ENCODE assay signal across 21 cellular contexts in the genomic region with DNA sequence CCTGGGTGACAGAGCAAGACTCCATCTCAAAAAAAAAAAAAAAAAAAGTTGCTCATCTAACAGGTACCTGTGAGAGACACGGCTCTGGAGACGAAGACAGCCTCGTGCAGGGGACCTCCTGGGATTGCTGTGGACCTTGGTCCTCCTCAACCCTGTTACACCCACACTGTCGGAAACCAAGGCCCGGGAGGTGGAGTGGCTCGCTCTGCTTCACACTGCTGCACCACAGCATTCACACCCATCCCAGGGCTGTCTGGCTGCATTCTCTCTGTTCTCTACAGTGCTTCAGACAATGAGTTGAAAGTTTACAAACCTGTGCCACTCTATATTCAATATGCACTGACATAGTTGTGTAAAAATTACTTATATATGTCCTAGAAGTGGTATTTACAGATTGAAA.
"Had no signal": no experiment of that assay in that cellular context is flagged by ENCODE, and none has a peak within 500 bp of the region (broad histone marks: within the 10 kb centered on the region; RNA-seq: fewer than 3 reads in every experiment).

No MANE protein-coding gene starts in this region.

- FAIRE-seq: HTR-8/SVneo had no signal

- ATAC-seq: Right ventricle myocardium inferior, SK-N-SH treated with all-trans-retinoic acid at 6 μM for 48 hours had no signal

- H3K36me3 ChIP-seq: Peyer's patch, SJCRH30 had no signal

- H3K9me3 ChIP-seq: Peyer's patch, SJCRH30 had no signal

- DNase-seq: Karpas-422, KG1, MM.1S, NCI-H1092 treated with DMSO at 0.1 percent for 48 hours, NCI-H1436, NCI-H187, NCI-H2029, NCI-H2081 treated with DMSO at 0.1 percent for 48 hours, NCI-H2171, NCI-H226, NCI-H446, NCI-H510A, NCI-H524 treated with DMSO at 0.1 percent for 48 hours, NCI-H774, Peyer's patch, SHP77 treated with DMSO at 0.1 percent for 48 hours, SJCRH30 had no signal

- H3K27ac ChIP-seq: HL-60, Peyer's patch, SJCRH30 had no signal

- H3K27me3 ChIP-seq: Peyer's patch, SJCRH30 had no signal

- H3K4me1 ChIP-seq: Peyer's patch had no signal

- H3K4me3 ChIP-seq: Peyer's patch, SJCRH30 had no signal
